1 cellular context compared by ENCODE assay signal in genomic region chr18:74147491-74147778, GRCh38.
TF ChIP-seq lines count a peak whose summit lies in the region.

No MANE protein-coding gene starts in this region.

TF ChIP-seq in HepG2, 621 proteins besides CTCF, POLR2A, EP300 and RAD21:
- TF ChIP-seq, protein P1, sequence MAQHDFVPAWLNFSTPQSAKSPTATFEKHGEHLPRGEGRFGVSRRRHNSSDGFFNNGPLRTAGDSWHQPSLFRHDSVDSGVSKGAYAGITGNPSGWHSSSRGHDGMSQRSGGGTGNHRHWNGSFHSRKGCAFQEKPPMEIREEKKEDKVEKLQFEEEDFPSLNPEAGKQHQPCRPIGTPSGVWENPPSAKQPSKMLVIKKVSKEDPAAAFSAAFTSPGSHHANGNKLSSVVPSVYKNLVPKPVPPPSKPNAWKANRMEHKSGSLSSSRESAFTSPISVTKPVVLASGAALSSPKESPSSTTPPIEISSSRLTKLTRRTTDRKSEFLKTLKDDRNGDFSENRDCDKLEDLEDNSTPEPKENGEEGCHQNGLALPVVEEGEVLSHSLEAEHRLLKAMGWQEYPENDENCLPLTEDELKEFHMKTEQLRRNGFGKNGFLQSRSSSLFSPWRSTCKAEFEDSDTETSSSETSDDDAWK (CRISPR knock-in tag; IDR thresholded peaks at IDR 0.05): no peak
- 0 out of 2 replicates have a peak, but pooled peaks have one; percentile 32 for TF ChIP-seq ZNF615 (CRISPR knock-in tag; IDR thresholded peaks at IDR 0.05; ENCODE audit: borderline replicate concordance)
- TF ChIP-seq, protein P2, sequence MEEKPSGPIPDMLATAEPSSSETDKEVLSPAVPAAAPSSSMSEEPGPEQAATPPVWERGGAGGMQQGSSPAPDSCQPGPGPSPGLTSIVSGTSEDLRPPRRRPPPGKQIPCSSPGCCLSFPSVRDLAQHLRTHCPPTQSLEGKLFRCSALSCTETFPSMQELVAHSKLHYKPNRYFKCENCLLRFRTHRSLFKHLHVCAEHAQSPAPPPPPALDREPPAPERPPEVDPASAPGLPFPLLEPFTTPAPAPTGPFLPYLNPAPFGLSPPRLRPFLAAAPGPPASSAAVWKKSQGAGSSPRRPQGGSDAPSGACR (CRISPR knock-in tag; IDR thresholded peaks at IDR 0.05): 0 out of 2 replicates have a peak, but pooled peaks have one; percentile 29
- no peak for TF ChIP-seq WIZ (CRISPR knock-in tag; IDR thresholded peaks at IDR 0.05)
- TF ChIP-seq NCOA1 (CRISPR knock-in tag; IDR thresholded peaks at IDR 0.05): peak; percentile 69; the same call in 1 of the 2 replicates
- no peak for TF ChIP-seq LCORL (IDR thresholded peaks at IDR 0.05)
- peak; percentile 17 for TF ChIP-seq LCORL (CRISPR knock-in tag; IDR thresholded peaks at IDR 0.05)
- TF ChIP-seq ZNF629 (CRISPR knock-in tag; conservative IDR thresholded peaks at IDR 0.05): no peak
- TF ChIP-seq ZNF891 (CRISPR knock-in tag; IDR thresholded peaks at IDR 0.05): no peak
- TF ChIP-seq FOXC1 (CRISPR knock-in tag; IDR thresholded peaks at IDR 0.05; ENCODE audit: borderline replicate concordance): no peak
- TF ChIP-seq ZNF143 (CRISPR knock-in tag; IDR thresholded peaks at IDR 0.05): no peak
- no peak for TF ChIP-seq TCF12 (IDR thresholded peaks at IDR 0.05)
- TF ChIP-seq TCF12 (CRISPR knock-in tag; IDR thresholded peaks at IDR 0.05): 0 out of 2 replicates have a peak, but pooled peaks have one; percentile 5
- TF ChIP-seq, protein P3, sequence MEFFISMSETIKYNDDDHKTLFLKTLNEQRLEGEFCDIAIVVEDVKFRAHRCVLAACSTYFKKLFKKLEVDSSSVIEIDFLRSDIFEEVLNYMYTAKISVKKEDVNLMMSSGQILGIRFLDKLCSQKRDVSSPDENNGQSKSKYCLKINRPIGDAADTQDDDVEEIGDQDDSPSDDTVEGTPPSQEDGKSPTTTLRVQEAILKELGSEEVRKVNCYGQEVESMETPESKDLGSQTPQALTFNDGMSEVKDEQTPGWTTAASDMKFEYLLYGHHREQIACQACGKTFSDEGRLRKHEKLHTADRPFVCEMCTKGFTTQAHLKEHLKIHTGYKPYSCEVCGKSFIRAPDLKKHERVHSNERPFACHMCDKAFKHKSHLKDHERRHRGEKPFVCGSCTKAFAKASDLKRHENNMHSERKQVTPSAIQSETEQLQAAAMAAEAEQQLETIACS (CRISPR knock-in tag; IDR thresholded peaks at IDR 0.05): peak; percentile 73
- no peak for TF ChIP-seq PRMT3 (CRISPR knock-in tag; IDR thresholded peaks at IDR 0.05; ENCODE audit: borderline replicate concordance, low read depth)
- TF ChIP-seq SIN3B (IDR thresholded peaks at IDR 0.05; ENCODE audit: low read length): 0 out of 2 replicates have a peak, but pooled peaks have one; percentile 13
- TF ChIP-seq ZKSCAN1 (IDR thresholded peaks at IDR 0.05; ENCODE audit: low read length): no peak
- 0 out of 2 replicates have a peak, but pooled peaks have one; percentile 50 for TF ChIP-seq ZBTB39 (CRISPR knock-in tag; IDR thresholded peaks at IDR 0.05)
- TF ChIP-seq NFYC (CRISPR knock-in tag; IDR thresholded peaks at IDR 0.05): 0 out of 2 replicates have a peak, but pooled peaks have one; percentile 3
- TF ChIP-seq HDAC1 (CRISPR knock-in tag; IDR thresholded peaks at IDR 0.05): peak; percentile 27; the same call in 1 of the 2 replicates
- TF ChIP-seq, protein P4, sequence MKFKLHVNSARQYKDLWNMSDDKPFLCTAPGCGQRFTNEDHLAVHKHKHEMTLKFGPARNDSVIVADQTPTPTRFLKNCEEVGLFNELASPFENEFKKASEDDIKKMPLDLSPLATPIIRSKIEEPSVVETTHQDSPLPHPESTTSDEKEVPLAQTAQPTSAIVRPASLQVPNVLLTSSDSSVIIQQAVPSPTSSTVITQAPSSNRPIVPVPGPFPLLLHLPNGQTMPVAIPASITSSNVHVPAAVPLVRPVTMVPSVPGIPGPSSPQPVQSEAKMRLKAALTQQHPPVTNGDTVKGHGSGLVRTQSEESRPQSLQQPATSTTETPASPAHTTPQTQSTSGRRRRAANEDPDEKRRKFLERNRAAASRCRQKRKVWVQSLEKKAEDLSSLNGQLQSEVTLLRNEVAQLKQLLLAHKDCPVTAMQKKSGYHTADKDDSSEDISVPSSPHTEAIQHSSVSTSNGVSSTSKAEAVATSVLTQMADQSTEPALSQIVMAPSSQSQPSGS (CRISPR knock-in tag; IDR thresholded peaks at IDR 0.05): no peak
- no peak for TF ChIP-seq RARG (CRISPR knock-in tag; IDR thresholded peaks at IDR 0.05; ENCODE audit: low read depth)
